ENCODE assay signal across 14 cellular contexts in genomic region chr5:6450235-6450860, GRCh38. TPM values are rescaled to one million over a fixed set of nuclear protein-coding genes. Genes with fewer than 3 reads are reported as not detected.
A peak's percentile ranks its signal among the peaks of the same experiment; 100 is the strongest.
DNase-seq lines count a peak whose midpoint lies in the region; ATAC-seq, FAIRE-seq and TF ChIP-seq lines count a peak whose summit lies in the region.
"Had no signal": no experiment of that assay in that cellular context is flagged by ENCODE, and none has a peak within 500 bp of the region (broad histone marks: within the 10 kb centered on the region; RNA-seq: fewer than 3 reads in every experiment).

No MANE protein-coding gene starts in this region.

- H2AFZ ChIP-seq in SK-N-SH (ENCODE audit: low read depth) = no peak overlapping the region
- H2AFZ ChIP-seq in endothelial cell of umbilical vein (ENCODE audit: low read depth, low read length) = no peak overlapping the region
- H2AFZ ChIP-seq in smooth muscle cell (ENCODE audit: low read depth) = no peak overlapping the region

- CTCF ChIA-PET in SK-N-SH (lab: Yijun Ruan, JAX) = interaction anchor here (1.0 to 2.5 kb wide), 3 partner anchors 37 to 959 kb away, joined by 3 to 9 read pairs (median 5); no protein-coding TSS in a partner anchor
- CTCF ChIA-PET in endothelial cell of umbilical vein (lab: Charles Lee) = no interaction called here

- ATAC-seq in SK-N-SH treated with all-trans-retinoic acid at 6 μM for 48 hours (no peak), GM18858 (IDR thresholded peaks at IDR 0.05; ENCODE audit: unreplicated experiment) (no peak), gastroesophageal sphincter (no peak)
- ATAC-seq: mucosa of descending colon had no signal

- H3K4me2 ChIP-seq in SK-N-SH (no peak overlapping the region), endothelial cell of umbilical vein (ENCODE audit: insufficient read depth, low read length) (no peak overlapping the region), smooth muscle cell (peak overlapping the region; percentile 36)

- no peaks in the 10 kb centered on the region for H3K9me1 ChIP-seq in endothelial cell of umbilical vein (replicated peaks; ENCODE audit: control insufficient read depth, extremely low read depth, insufficient read depth, low read length)

- WGBS in SK-N-SH (ENCODE audit: low lambda C conversion rate) = 15% methylated on average over 12 of the region's 12 CpGs
- 56% methylated on average over 12 of the region's 12 CpGs for WGBS in smooth muscle cell (ENCODE audit: low lambda C conversion rate)
- WGBS in gastroesophageal sphincter (ENCODE audit: low coverage in 1 of 2), 2 donors = 40 to 43% methylated on average over 12 of the region's 12 CpGs

- H3K4me3 ChIP-seq in SK-N-SH (ENCODE audit: low read depth in 2 of 2, low read length in 1 of 2) (peak overlapping the region in 1 of 2 experiments; percentile 51; a peak in 2 of 4 replicates), endothelial cell of umbilical vein (replicated peaks in 1 of 3; ENCODE audit: insufficient read depth in 1 of 3, low read depth in 1 of 3, low read length in 3 of 3) (no peak overlapping the region), smooth muscle cell (no peak overlapping the region), gastroesophageal sphincter (no peak overlapping the region)
- H3K4me3 ChIP-seq: adrenal gland, mucosa of descending colon had no signal

- no peak for FAIRE-seq in endothelial cell of umbilical vein (lab: Jason Lieb, UNC)

- no peaks in the 10 kb centered on the region for H4K20me1 ChIP-seq in SK-N-SH (ENCODE audit: insufficient read depth)
- no peaks in the 10 kb centered on the region for H4K20me1 ChIP-seq in endothelial cell of umbilical vein (replicated peaks; ENCODE audit: control insufficient read depth, extremely low read depth, insufficient read depth, low read length)
- H4K20me1 ChIP-seq in smooth muscle cell (ENCODE audit: low read depth) = peaks cover 18% of the 10 kb centered on the region

- H3F3A ChIP-seq in SK-N-SH (replicated peaks; ENCODE audit: insufficient read depth) (no peaks in the 10 kb centered on the region), smooth muscle cell (ENCODE audit: low read depth) (no peaks in the 10 kb centered on the region)

- H3K27ac ChIP-seq in SK-N-SH (ENCODE audit: low read depth in 2 of 2, low read length in 1 of 2) (peak overlapping the region in 1 of 2 experiments; percentile 79; a peak in 2 of 4 replicates), endothelial cell of umbilical vein (ENCODE audit: insufficient read depth, low read depth, low read length) (no peak overlapping the region), smooth muscle cell (ENCODE audit: low read depth) (no peak overlapping the region), gastroesophageal sphincter (no peak overlapping the region)
- H3K27ac ChIP-seq: adrenal gland, spleen had no signal

- H3K4me1 ChIP-seq in SK-N-SH (ENCODE audit: control insufficient read depth in 1 of 2, insufficient read depth in 2 of 2, low read depth in 1 of 2, low read length in 1 of 2) (peaks cover 0 to 24% of the 10 kb centered on the region in 2 experiments; a peak in 1 of 4 replicates), endothelial cell of umbilical vein (ENCODE audit: control insufficient read depth, extremely low read depth, insufficient read depth, low read length) (peaks cover 5% of the 10 kb centered on the region), smooth muscle cell (ENCODE audit: low read depth) (peaks cover 19% of the 10 kb centered on the region), gastroesophageal sphincter (peaks cover 0 to 11% (median 6%) of the 10 kb centered on the region in 3 donors)

- TF ChIP-seq EP300 in SK-N-SH (IDR thresholded peaks at IDR 0.05; ENCODE audit: borderline replicate concordance in 1 of 2, low read depth in 1 of 2, low read length in 1 of 2) = peak in 1 of 2 experiments; percentile 44; a peak in 1 of 4 replicates
- no peak for TF ChIP-seq EP300 in gastroesophageal sphincter (IDR thresholded peaks at IDR 0.05)

- H3K9me3 ChIP-seq in SK-N-SH = no peaks in the 10 kb centered on the region
- no peaks in the 10 kb centered on the region for H3K9me3 ChIP-seq in endothelial cell of umbilical vein (replicated peaks; ENCODE audit: control insufficient read depth, insufficient read depth, low read length)
- H3K9me3 ChIP-seq in smooth muscle cell (replicated peaks; ENCODE audit: low read depth) = no peaks in the 10 kb centered on the region
- no peaks in the 10 kb centered on the region for H3K9me3 ChIP-seq in gastroesophageal sphincter
- H3K9me3 ChIP-seq: adrenal gland, mucosa of descending colon, spleen had no signal

- dilution Hi-C loops in endothelial cell of umbilical vein (cut with MboI; ENCODE audit: extremely low pct_ligation_motif_present, low sequenced_read_pairs) = no loop called here

- no peak; the same call in 1 of the 2 replicates for TF ChIP-seq RAD21 in SK-N-SH (IDR thresholded peaks at IDR 0.05; ENCODE audit: low read length)

- H3K9ac ChIP-seq in SK-N-SH = no peak overlapping the region
- H3K9ac ChIP-seq in endothelial cell of umbilical vein (replicated peaks; ENCODE audit: extremely low read depth, insufficient read depth, low read length) = no peak overlapping the region
- no peak overlapping the region for H3K9ac ChIP-seq in smooth muscle cell (ENCODE audit: low read depth)

- H3K27me3 ChIP-seq in SK-N-SH (ENCODE audit: insufficient read depth) (peaks cover 24% of the 10 kb centered on the region), endothelial cell of umbilical vein (ENCODE audit: control insufficient read depth in 2 of 2, insufficient read depth in 2 of 2, low read length in 2 of 2) (peaks cover 27 to 32% of the 10 kb centered on the region in 2 experiments), smooth muscle cell (ENCODE audit: low read depth) (peaks cover 51% of the 10 kb centered on the region), gastroesophageal sphincter (peaks cover 67% of the 10 kb centered on the region)

- intact Hi-C loops in endothelial cell of umbilical vein (cut with micrococcal nuclease) = no loop called here

- H3K79me2 ChIP-seq in SK-N-SH (ENCODE audit: insufficient read depth) (no peaks in the 10 kb centered on the region), endothelial cell of umbilical vein (ENCODE audit: control insufficient read depth, insufficient read depth, low read length) (no peaks in the 10 kb centered on the region), smooth muscle cell (ENCODE audit: low read depth) (no peaks in the 10 kb centered on the region)

- POLR2A ChIA-PET in SK-N-SH (lab: Yijun Ruan, JAX) (interaction anchor here (0.6 to 0.7 kb wide), 3 partner anchors 18 to 882 kb away, joined by 3 read pairs; no protein-coding TSS in a partner anchor), endothelial cell of umbilical vein (lab: Charles Lee) (no interaction called here)

- no peak for TF ChIP-seq POLR2A in endothelial cell of umbilical vein (IDR thresholded peaks at IDR 0.05; ENCODE audit: low read depth, low read length)
- no peak for TF ChIP-seq POLR2A in gastroesophageal sphincter (IDR thresholded peaks at IDR 0.05)

- TSS peak; percentile 16 for BruUV-seq in endothelial cell of umbilical vein (replicated peaks; lab: Mats Ljungman, UMichigan)

- no peak for TF ChIP-seq CTCF in SK-N-SH (IDR thresholded peaks at IDR 0.05)
- no peak for TF ChIP-seq CTCF in endothelial cell of umbilical vein (IDR thresholded peaks at IDR 0.05; ENCODE audit: extremely low read depth in 1 of 2, insufficient read depth in 1 of 2, low read depth in 1 of 2, low read length in 2 of 2)
- TF ChIP-seq CTCF in smooth muscle cell (IDR thresholded peaks at IDR 0.05; ENCODE audit: borderline replicate concordance, insufficient read depth, poor library complexity, severe bottlenecking) = no peak
- TF ChIP-seq CTCF in gastroesophageal sphincter (IDR thresholded peaks at IDR 0.05) = no peak

- no peaks in the 10 kb centered on the region for H3K36me3 ChIP-seq in SK-N-SH (replicated peaks in 1 of 2; ENCODE audit: control insufficient read depth in 1 of 2, insufficient read depth in 2 of 2, low read length in 1 of 2)
- H3K36me3 ChIP-seq in endothelial cell of umbilical vein (ENCODE audit: control insufficient read depth in 2 of 2, extremely low read depth in 1 of 2, insufficient read depth in 2 of 2, low read length in 2 of 2) = no peaks in the 10 kb centered on the region
- no peaks in the 10 kb centered on the region for H3K36me3 ChIP-seq in smooth muscle cell (ENCODE audit: low read depth)
- no peaks in the 10 kb centered on the region for H3K36me3 ChIP-seq in gastroesophageal sphincter
- H3K36me3 ChIP-seq: adrenal gland, spleen had no signal

- H3K9me2 ChIP-seq in SK-N-SH = no peaks in the 10 kb centered on the region

- DNase-seq in SK-N-SH = no peak
- DNase-seq in NCI-H345 treated with DMSO at 0.1 percent for 48 hours (lab: John Stamatoyannopoulos, UW; ENCODE audit: unreplicated experiment) = peak; percentile 28
- DNase-seq in endothelial cell of umbilical vein (ENCODE audit: low read depth, low spot score) = no peak
- DNase-seq in smooth muscle cell (lab: John Stamatoyannopoulos, UW; ENCODE audit: unreplicated experiment) = no peak
- no peak for DNase-seq in stimulated activated CD4-positive, alpha-beta T cell treated with anti-CD3 and anti-CD28 coated beads, Interleukin-2, amount 100 ng/mL, for 48 hours
- DNase-seq: activated CD4-positive, alpha-beta memory T cell treated with anti-CD3 and anti-CD28 coated beads, Interleukin-2, amount 10 ng/mL, durations not matched to agents 7 days and 5 days; adrenal gland; EL; mucosa of descending colon; spleen; stimulated activated CD8-positive, alpha-beta memory T cell treated with anti-CD3 and anti-CD28 coated beads, Interleukin-4, amount 100 ng/mL, for 48 hours had no signal

TF ChIP-seq in SK-N-SH, 30 proteins besides CTCF, POLR2A, EP300 and RAD21 (continues in another document):
- no peak for TF ChIP-seq EZH2phosphoT487 (IDR thresholded peaks at IDR 0.05; ENCODE audit: borderline replicate concordance, low read depth)

TF ChIP-seq in SK-N-SH treated with all-trans-retinoic acid at 6 μM for 48 hours, 23 proteins besides CTCF, POLR2A, EP300 and RAD21 (continues in another document):
- TF ChIP-seq ZC3H10 (CRISPR knock-in tag; IDR thresholded peaks at IDR 0.05) = no peak

RNA-seq across cellular contexts. Expression of gene UBE2QL1, which starts 1.7 kb away (rescaled TPM):
- polyA plus RNA-seq in SK-N-SH (2012; rRNA removed) = 0.28 and 0.84 TPM in 2 replicates
- 0.94 and 1.8 TPM in 2 replicates for polyA plus RNA-seq in SK-N-SH (2012; cell fraction: cytosol; rRNA removed)
- 0.36 and 0.55 TPM in 2 replicates for polyA plus RNA-seq in SK-N-SH (2012; cell fraction: nucleus; rRNA removed)
- 0.15 and 0.21 TPM in 2 replicates for total RNA-seq in endothelial cell of umbilical vein
- polyA plus RNA-seq in endothelial cell of umbilical vein = 0.04 and 0.05 TPM in 2 replicates
- polyA plus RNA-seq in endothelial cell of umbilical vein (2011; cell fraction: cytosol; rRNA removed) = 0.08 and 0.09 TPM in 2 replicates
- polyA plus RNA-seq in endothelial cell of umbilical vein (2011; cell fraction: nucleus; rRNA removed) = 0.04 and 0.07 TPM in 2 replicates
- 0.11 and 0.19 TPM in 2 replicates for polyA plus RNA-seq in endothelial cell of umbilical vein (2012)
- polyA minus RNA-seq in endothelial cell of umbilical vein = 0.10 TPM in 1 of 2 replicates, not detected in the other
- polyA minus RNA-seq in endothelial cell of umbilical vein (2011; cell fraction: cytosol; rRNA and poly(A)+ RNA removed) = not detected
- polyA minus RNA-seq in endothelial cell of umbilical vein (2011; cell fraction: nucleus; rRNA and poly(A)+ RNA removed) = 0.10 TPM in 1 of 2 replicates, not detected in the other
- total RNA-seq in smooth muscle cell = 1.2 and 2.5 TPM in 2 replicates
- 1.3 and 2.6 TPM in 2 replicates for polyA plus RNA-seq in smooth muscle cell
- 1 to 10 TPM in 1 of 4 donors, under 1 TPM in 3; 0.15 to 1.4 (median 0.28) TPM for total RNA-seq in gastroesophageal sphincter
